In genomic region chr9:112094948-112095779, GRCh38 we compare ENCODE assay signal across 17 cellular contexts.
DNase-seq lines count a peak whose midpoint lies in the region; ATAC-seq, FAIRE-seq and TF ChIP-seq lines count a peak whose summit lies in the region.
"Had no signal": no experiment of that assay in that cellular context is flagged by ENCODE, and none has a peak within 500 bp of the region (broad histone marks: within the 10 kb centered on the region; RNA-seq: fewer than 3 reads in every experiment).

No MANE protein-coding gene starts in this region.

- H3K4me1 Mint-ChIP-seq in T-helper 2 cell treated with Interferon-gamma antibody and Interleukin-4, amounts not matched to agents 5 μg/mL and 100 μg/mL, for 36 hours (ENCODE audit: low read depth): peaks cover 22% of the 10 kb centered on the region
- H3K4me1 Mint-ChIP-seq in central memory CD8-positive, alpha-beta T cell: peaks cover 32% of the 10 kb centered on the region

- no peaks in the 10 kb centered on the region for H3K27me3 Mint-ChIP-seq in T-helper 2 cell treated with Interferon-gamma antibody and Interleukin-4, amounts not matched to agents 5 μg/mL and 100 μg/mL, for 36 hours (ENCODE audit: low read depth)
- H3K27me3 Mint-ChIP-seq in central memory CD8-positive, alpha-beta T cell: no peaks in the 10 kb centered on the region
- H3K27me3 Mint-ChIP-seq: CD4-positive, alpha-beta T cell had no signal

- peaks cover 25% of the 10 kb centered on the region for H3K36me3 Mint-ChIP-seq in T-helper 2 cell treated with Interferon-gamma antibody and Interleukin-4, amounts not matched to agents 5 μg/mL and 100 μg/mL, for 36 hours (ENCODE audit: low read depth)
- H3K36me3 Mint-ChIP-seq in central memory CD8-positive, alpha-beta T cell (ENCODE audit: insufficient read depth): peaks cover 4% of the 10 kb centered on the region
- H3K36me3 Mint-ChIP-seq: activated naive CD4-positive, alpha-beta T cell treated with anti-CD3 and anti-CD28 coated beads, Interleukin-2, amount 50 U/mL, for 72 hours had no signal

- H3K4me3 Mint-ChIP-seq in T-helper 2 cell treated with Interferon-gamma antibody and Interleukin-4, amounts not matched to agents 5 μg/mL and 100 μg/mL, for 36 hours: no peak overlapping the region
- peak overlapping the region; percentile 4 for H3K4me3 Mint-ChIP-seq in central memory CD8-positive, alpha-beta T cell
- H3K4me3 Mint-ChIP-seq: CD4-positive, alpha-beta T cell had no signal

- ATAC-seq in central memory CD8-positive, alpha-beta T cell (replicated peaks; ENCODE audit: extremely low read depth, poor library complexity, severe bottlenecking): no peak
- ATAC-seq in psoas muscle: no peak
- ATAC-seq in HG02678 (IDR thresholded peaks at IDR 0.05; ENCODE audit: unreplicated experiment): no peak

- H3K27ac Mint-ChIP-seq in T-helper 2 cell treated with Interferon-gamma antibody and Interleukin-4, amounts not matched to agents 5 μg/mL and 100 μg/mL, for 36 hours: peak overlapping the region; percentile 38
- peak overlapping the region; percentile 73 for H3K27ac Mint-ChIP-seq in central memory CD8-positive, alpha-beta T cell (ENCODE audit: low read depth)
- H3K27ac Mint-ChIP-seq: CD4-positive, alpha-beta T cell had no signal

- H3K9me3 Mint-ChIP-seq in T-helper 2 cell treated with Interferon-gamma antibody and Interleukin-4, amounts not matched to agents 5 μg/mL and 100 μg/mL, for 36 hours: no peaks in the 10 kb centered on the region
- no peaks in the 10 kb centered on the region for H3K9me3 Mint-ChIP-seq in central memory CD8-positive, alpha-beta T cell
- H3K9me3 Mint-ChIP-seq: activated naive CD4-positive, alpha-beta T cell treated with anti-CD3 and anti-CD28 coated beads, Interleukin-2, amount 50 U/mL, for 72 hours; CD4-positive, alpha-beta T cell had no signal

- DNase-seq in T-helper 2 cell treated with Interferon-gamma antibody and Interleukin-4, amounts not matched to agents 5 μg/mL and 100 μg/mL, for 36 hours (ENCODE audit: low spot score): no peak
- DNase-seq in T-helper 2 cell (no peak), MV-4-11 (lab: John Stamatoyannopoulos, UW) (peak; percentile 53), psoas muscle (no peak), kidney glomerular epithelial cell (lab: John Stamatoyannopoulos, UW) (no peak), RCC 7860 (ENCODE audit: low spot score) (no peak)
- no peak for DNase-seq in central memory CD8-positive, alpha-beta T cell (ENCODE audit: low spot score in 2 of 2)
- DNase-seq: caudate nucleus; CD4-positive, alpha-beta T cell; EL; NCI-H1436; NCI-H2227 treated with DMSO at 0.1 percent for 48 hours; spleen had no signal

- H3K4me1 ChIP-seq in psoas muscle: no peaks in the 10 kb centered on the region
- H3K4me1 ChIP-seq: SJSA1 had no signal

- no peaks in the 10 kb centered on the region for H3K27me3 ChIP-seq in psoas muscle (ENCODE audit: insufficient read depth in 3 of 3, low read length in 2 of 3)
- H3K27me3 ChIP-seq: SJSA1, spleen had no signal

- no peak for TF ChIP-seq CTCF in psoas muscle (IDR thresholded peaks at IDR 0.05)

- peak overlapping the region; percentile 10 for H3K27ac ChIP-seq in psoas muscle
- H3K27ac ChIP-seq: SJSA1, spleen, VCaP had no signal

- no peak for FAIRE-seq in RCC 7860 (lab: Jason Lieb, UNC)

- 74 to 80% (median 79%) methylated on average over 9 of the region's 9 CpGs for WGBS in psoas muscle, 3 donors

- no peaks in the 10 kb centered on the region for H3K9me3 ChIP-seq in psoas muscle
- H3K9me3 ChIP-seq: SJSA1, spleen had no signal

- no peaks in the 10 kb centered on the region for H3K36me3 ChIP-seq in psoas muscle (ENCODE audit: insufficient read depth in 1 of 2, low read depth in 1 of 2)

- intact Hi-C loops in psoas muscle (cut with DNase I): loop anchor here (5.0 to 10.0 kb wide), 2 partner anchors 267 to 720 kb away; no protein-coding TSS in a partner anchor

- H3K4me3 ChIP-seq in psoas muscle: no peak overlapping the region
- H3K4me3 ChIP-seq: SJSA1, spleen had no signal
